In genomic region chrX:12843668-12844279, GRCh38 we compare ENCODE assay signal across 2 cellular contexts.
TF ChIP-seq lines count a peak whose summit lies in the region.

No MANE protein-coding gene starts in this region.

TF ChIP-seq in GM23338, 12 proteins besides CTCF, POLR2A, EP300 and RAD21 (continued from another document):
- no peak for TF ChIP-seq ETS1 (IDR thresholded peaks at IDR 0.05)
- TF ChIP-seq REST (IDR thresholded peaks at IDR 0.05; ENCODE audit: unreplicated experiment): no peak
- TF ChIP-seq ZNF462 (CRISPR knock-in tag; IDR thresholded peaks at IDR 0.05): no peak
- no peak for TF ChIP-seq EZH2 (IDR thresholded peaks at IDR 0.05; ENCODE audit: low read depth, unreplicated experiment)
- TF ChIP-seq STAT1 (IDR thresholded peaks at IDR 0.05; ENCODE audit: unreplicated experiment): no peak
- TF ChIP-seq CREB1 (CRISPR knock-in tag; IDR thresholded peaks at IDR 0.05; ENCODE audit: low read depth): no peak
- no peak for TF ChIP-seq ZNF114 (CRISPR knock-in tag; IDR thresholded peaks at IDR 0.05)
- TF ChIP-seq EZH2phosphoT487 (IDR thresholded peaks at IDR 0.05; ENCODE audit: unreplicated experiment): no peak
- no peak for TF ChIP-seq JUNB (IDR thresholded peaks at IDR 0.05; ENCODE audit: unreplicated experiment)
- TF ChIP-seq POLR2AphosphoS5 (IDR thresholded peaks at IDR 0.05; ENCODE audit: low read depth): no peak
- no peak for TF ChIP-seq NANOG (IDR thresholded peaks at IDR 0.05; ENCODE audit: borderline replicate concordance)

TF ChIP-seq in SK-N-SH, 30 proteins besides CTCF, POLR2A, EP300 and RAD21 (continued from another document):
- TF ChIP-seq IRF3 (IDR thresholded peaks at IDR 0.05; ENCODE audit: low read depth, low read length): no peak
- TF ChIP-seq NFIC (IDR thresholded peaks at IDR 0.05; ENCODE audit: borderline replicate concordance): no peak
- TF ChIP-seq MEF2A (IDR thresholded peaks at IDR 0.05; ENCODE audit: borderline replicate concordance, low read depth): no peak
- no peak for TF ChIP-seq POLR2AphosphoS5 (IDR thresholded peaks at IDR 0.05; ENCODE audit: low read depth, low read length)
- no peak for TF ChIP-seq PBX3 (IDR thresholded peaks at IDR 0.05)
